Comparison of ENCODE assay signal across 15 cellular contexts in genomic region chr15:57025264-57025939, GRCh38.
DNase-seq lines count a peak whose midpoint lies in the region; ATAC-seq, FAIRE-seq and TF ChIP-seq lines count a peak whose summit lies in the region.
"Had no signal": no experiment of that assay in that cellular context is flagged by ENCODE, and none has a peak within 500 bp of the region (broad histone marks: within the 10 kb centered on the region; RNA-seq: fewer than 3 reads in every experiment).

No MANE protein-coding gene starts in this region.

- peaks cover 10% of the 10 kb centered on the region for H3K4me1 ChIP-seq in cardiac muscle cell (ENCODE audit: low read depth)
- peaks cover 0 to 23% (median 5%) of the 10 kb centered on the region in 12 donors for H3K4me1 ChIP-seq in heart left ventricle
- no peaks in the 10 kb centered on the region for H3K4me1 ChIP-seq in hepatocyte (ENCODE audit: insufficient read depth)

- H3K27ac ChIP-seq in cardiac muscle cell (peak overlapping the region; percentile 73), heart left ventricle (peak overlapping the region in 1 of 12 donors; percentile 17), hepatocyte (peak overlapping the region; percentile 31)
- H3K27ac ChIP-seq: gastroesophageal sphincter had no signal

- H3K79me2 ChIP-seq in hepatocyte: peaks cover 100% of the 10 kb centered on the region

- intact Hi-C loops in heart left ventricle (cut with DNase I): no loop called here

- no peak for TF ChIP-seq POLR2A in heart left ventricle (IDR thresholded peaks at IDR 0.05)

- ATAC-seq in heart left ventricle (no peak), HG03460 (IDR thresholded peaks at IDR 0.05; ENCODE audit: unreplicated experiment) (no peak)
- ATAC-seq: gastroesophageal sphincter had no signal

- no peak overlapping the region for H3K4me2 ChIP-seq in hepatocyte

- 88 to 93% (median 91%) methylated on average over 10 of the region's 10 CpGs for WGBS in heart left ventricle, 4 donors
- WGBS in hepatocyte (ENCODE audit: low lambda C conversion rate, missing lambda C conversion rate): 69% methylated on average over 10 of the region's 10 CpGs

- no peaks in the 10 kb centered on the region for H3K9me2 ChIP-seq in hepatocyte (replicated peaks; ENCODE audit: insufficient read depth)

- DNase-seq in cardiac muscle cell (ENCODE audit: low read depth in 1 of 2, low spot score in 1 of 2) (peak in 1 of 2 donors; percentile 64), heart left ventricle (no peak), SIG-M5 treated with dmso at 0.1 percent for 504 hours (lab: John Stamatoyannopoulos, UW; ENCODE audit: unreplicated experiment) (peak; percentile 33), hepatocyte (ENCODE audit: low spot score) (no peak), urothelium cell line (ENCODE audit: low spot score) (no peak), NCI-H2227 treated with DMSO at 0.1 percent for 48 hours (lab: John Stamatoyannopoulos, UW) (no peak)
- DNase-seq in stimulated activated CD4-positive, alpha-beta T cell treated with anti-CD3 and anti-CD28 coated beads, Interleukin-12 subunit alpha, Interleukin-12 subunit beta, amount 100 ng/mL, for 4 hours: no peak
- DNase-seq: ACHN; activated CD4-positive, alpha-beta T cell treated with anti-CD3 and anti-CD28 coated beads, Interleukin-2, amount 10 ng/mL, durations not matched to agents 24 days and 14 days; activated effector memory CD4-positive, alpha-beta T cell treated with anti-CD3 and anti-CD28 coated beads, Interleukin-2, amount 50 U/mL, for 16 hours; kidney glomerular epithelial cell; NCI-H1092 had no signal

- H3K36me3 ChIP-seq in cardiac muscle cell (no peaks in the 10 kb centered on the region), heart left ventricle (no peaks in the 10 kb centered on the region), hepatocyte (replicated peaks; ENCODE audit: insufficient read depth, low read depth) (no peaks in the 10 kb centered on the region)
- H3K36me3 ChIP-seq: gastroesophageal sphincter had no signal

- H3K9me3 ChIP-seq in cardiac muscle cell (ENCODE audit: low read depth) (no peaks in the 10 kb centered on the region), heart left ventricle (peaks cover 0 to 7% (median 0%) of the 10 kb centered on the region in 12 donors), hepatocyte (ENCODE audit: low read depth) (no peaks in the 10 kb centered on the region)
- H3K9me3 ChIP-seq: gastroesophageal sphincter had no signal

- no peaks in the 10 kb centered on the region for H3K27me3 ChIP-seq in cardiac muscle cell
- no peaks in the 10 kb centered on the region for H3K27me3 ChIP-seq in heart left ventricle
- H3K27me3 ChIP-seq in hepatocyte: no peaks in the 10 kb centered on the region
- H3K27me3 ChIP-seq: gastroesophageal sphincter had no signal

- H3K4me3 ChIP-seq in cardiac muscle cell (no peak overlapping the region), heart left ventricle (no peak overlapping the region), hepatocyte (no peak overlapping the region)
- H3K4me3 ChIP-seq: gastroesophageal sphincter had no signal

- H4K20me1 ChIP-seq in hepatocyte (ENCODE audit: insufficient read depth, poor library complexity, severe bottlenecking): peaks cover 24% of the 10 kb centered on the region

- no peak overlapping the region for H2AFZ ChIP-seq in hepatocyte

- peak; percentile 20 for FAIRE-seq in urothelium cell line (lab: Jason Lieb, UNC)
- FAIRE-seq: G401.6 had no signal

- TF ChIP-seq CTCF in cardiac muscle cell (IDR thresholded peaks at IDR 0.05; ENCODE audit: low read depth, low read length): no peak
- TF ChIP-seq CTCF in heart left ventricle (IDR thresholded peaks at IDR 0.05): no peak
- TF ChIP-seq CTCF in hepatocyte (IDR thresholded peaks at IDR 0.05; ENCODE audit: poor library complexity): no peak
